8 cellular contexts compared by ENCODE assay signal in genomic region chr12:124861492-124861891, GRCh38. TPM values are rescaled to one million over a fixed set of nuclear protein-coding genes. Genes with fewer than 3 reads are reported as not detected.
DNase-seq lines count a peak whose midpoint lies in the region; ATAC-seq and TF ChIP-seq lines count a peak whose summit lies in the region.

No MANE protein-coding gene starts in this region.

- peaks cover 8% of the 10 kb centered on the region; the same call in 1 of the 2 replicates for H3K36me3 Mint-ChIP-seq in WTC11
- H3K36me3 Mint-ChIP-seq in stimulated activated naive B cell treated with anti-CD40 and anti-IgM and Interleukin-4, amounts not matched to agents 10 μg/mL and 1 μg/mL and 100 μg/mL, for 72 hours = peaks cover 11 to 15% of the 10 kb centered on the region in 2 donors
- H3K36me3 Mint-ChIP-seq in activated T-cell treated with anti-CD3 and anti-CD28 coated beads, Interleukin-2, amount 50 U/mL, for 4 hours (ENCODE audit: insufficient read depth) = no peaks in the 10 kb centered on the region

- TF ChIP-seq CTCF in WTC11 (IDR thresholded peaks at IDR 0.05) = no peak

- peak overlapping the region; percentile 7; the same call in 1 of the 2 replicates for H3K4me3 Mint-ChIP-seq in WTC11
- H3K4me3 Mint-ChIP-seq in stimulated activated naive B cell treated with anti-CD40 and anti-IgM and Interleukin-4, amounts not matched to agents 10 μg/mL and 1 μg/mL and 100 μg/mL, for 72 hours = peak overlapping the region in 1 of 2 donors; percentile 89
- no peak overlapping the region for H3K4me3 Mint-ChIP-seq in activated T-cell treated with anti-CD3 and anti-CD28 coated beads, Interleukin-2, amount 50 U/mL, for 4 hours

- intact Hi-C loops in cardiac septum (cut with DNase I) = no loop called here

- H3K4me1 Mint-ChIP-seq in WTC11 = peaks cover 26% of the 10 kb centered on the region
- peaks cover 49 to 73% of the 10 kb centered on the region in 2 donors for H3K4me1 Mint-ChIP-seq in stimulated activated naive B cell treated with anti-CD40 and anti-IgM and Interleukin-4, amounts not matched to agents 10 μg/mL and 1 μg/mL and 100 μg/mL, for 72 hours
- H3K4me1 Mint-ChIP-seq in activated T-cell treated with anti-CD3 and anti-CD28 coated beads, Interleukin-2, amount 50 U/mL, for 4 hours (ENCODE audit: low read depth) = peaks cover 18% of the 10 kb centered on the region

- H3K27ac Mint-ChIP-seq in WTC11 = no peak overlapping the region
- peak overlapping the region; percentile 75 for H3K27ac Mint-ChIP-seq in stimulated activated naive B cell treated with anti-CD40 and anti-IgM and Interleukin-4, amounts not matched to agents 10 μg/mL and 1 μg/mL and 100 μg/mL, for 72 hours

- H3K9me3 Mint-ChIP-seq in WTC11 = no peaks in the 10 kb centered on the region
- H3K9me3 Mint-ChIP-seq in stimulated activated naive B cell treated with anti-CD40 and anti-IgM and Interleukin-4, amounts not matched to agents 10 μg/mL and 1 μg/mL and 100 μg/mL, for 72 hours = no peaks in the 10 kb centered on the region
- H3K9me3 Mint-ChIP-seq in activated T-cell treated with anti-CD3 and anti-CD28 coated beads, Interleukin-2, amount 50 U/mL, for 4 hours = no peaks in the 10 kb centered on the region

- CTCF ChIA-PET in WTC11 (lab: Charles Lee) = interaction anchor here (2.0 kb wide), 1 partner anchor 45 kb away, joined by 7 read pairs; no protein-coding TSS in a partner anchor

- no peak for DNase-seq in WTC11 (ENCODE audit: low spot score)
- peak; percentile 85 for DNase-seq in cardiac septum (ENCODE audit: low spot score)
- DNase-seq in stimulated activated naive B cell treated with anti-CD40 and anti-IgM and Interleukin-4, amounts not matched to agents 10 μg/mL and 1 μg/mL and 100 μg/mL, for 72 hours = no peak
- no peak for DNase-seq in stimulated activated CD8-positive, alpha-beta memory T cell treated with anti-CD3 and anti-CD28 coated beads, Interleukin-4, amount 100 ng/mL, for 48 hours
- no peak for DNase-seq in MV-4-11 (lab: John Stamatoyannopoulos, UW)
- no peak for DNase-seq in activated T-cell treated with anti-CD3 and anti-CD28 coated beads, Interleukin-2, amount 50 U/mL, for 4 hours

- peaks cover 5% of the 10 kb centered on the region for H3K27me3 Mint-ChIP-seq in WTC11 (ENCODE audit: low read depth)
- no peaks in the 10 kb centered on the region for H3K27me3 Mint-ChIP-seq in stimulated activated naive B cell treated with anti-CD40 and anti-IgM and Interleukin-4, amounts not matched to agents 10 μg/mL and 1 μg/mL and 100 μg/mL, for 72 hours
- no peaks in the 10 kb centered on the region for H3K27me3 Mint-ChIP-seq in activated T-cell treated with anti-CD3 and anti-CD28 coated beads, Interleukin-2, amount 50 U/mL, for 4 hours (ENCODE audit: low read depth)

- peak; percentile 18 for ATAC-seq in GM21786 (IDR thresholded peaks at IDR 0.05; ENCODE audit: unreplicated experiment)
- peak; percentile 19; the same call in 1 of the 2 replicates for ATAC-seq in WTC11
- no peak for ATAC-seq in stimulated activated naive B cell treated with anti-CD40 and anti-IgM and Interleukin-4, amounts not matched to agents 10 μg/mL and 1 μg/mL and 100 μg/mL, for 72 hours (replicated peaks)
- no peak for ATAC-seq in HG03342 (IDR thresholded peaks at IDR 0.05; ENCODE audit: unreplicated experiment)
- ATAC-seq in activated T-cell treated with anti-CD3 and anti-CD28 coated beads, Interleukin-2, amount 50 U/mL, for 4 hours = no peak

- POLR2A ChIA-PET in WTC11 (lab: Charles Lee) = no interaction called here

TF ChIP-seq in WTC11, 78 proteins besides CTCF, POLR2A, EP300 and RAD21:
- TF ChIP-seq E2F1 (CRISPR knock-in tag; IDR thresholded peaks at IDR 0.05) (no peak), ELF4 (CRISPR knock-in tag; IDR thresholded peaks at IDR 0.05; ENCODE audit: low read depth) (no peak), ZNF232 (CRISPR knock-in tag; IDR thresholded peaks at IDR 0.05) (no peak), SP1 (CRISPR knock-in tag; conservative IDR thresholded peaks at IDR 0.05) (no peak), OVOL2 (CRISPR knock-in tag; IDR thresholded peaks at IDR 0.05; ENCODE audit: borderline replicate concordance) (no peak), ZBTB43 (CRISPR knock-in tag; IDR thresholded peaks at IDR 0.05) (no peak)
- TF ChIP-seq, protein P1, sequence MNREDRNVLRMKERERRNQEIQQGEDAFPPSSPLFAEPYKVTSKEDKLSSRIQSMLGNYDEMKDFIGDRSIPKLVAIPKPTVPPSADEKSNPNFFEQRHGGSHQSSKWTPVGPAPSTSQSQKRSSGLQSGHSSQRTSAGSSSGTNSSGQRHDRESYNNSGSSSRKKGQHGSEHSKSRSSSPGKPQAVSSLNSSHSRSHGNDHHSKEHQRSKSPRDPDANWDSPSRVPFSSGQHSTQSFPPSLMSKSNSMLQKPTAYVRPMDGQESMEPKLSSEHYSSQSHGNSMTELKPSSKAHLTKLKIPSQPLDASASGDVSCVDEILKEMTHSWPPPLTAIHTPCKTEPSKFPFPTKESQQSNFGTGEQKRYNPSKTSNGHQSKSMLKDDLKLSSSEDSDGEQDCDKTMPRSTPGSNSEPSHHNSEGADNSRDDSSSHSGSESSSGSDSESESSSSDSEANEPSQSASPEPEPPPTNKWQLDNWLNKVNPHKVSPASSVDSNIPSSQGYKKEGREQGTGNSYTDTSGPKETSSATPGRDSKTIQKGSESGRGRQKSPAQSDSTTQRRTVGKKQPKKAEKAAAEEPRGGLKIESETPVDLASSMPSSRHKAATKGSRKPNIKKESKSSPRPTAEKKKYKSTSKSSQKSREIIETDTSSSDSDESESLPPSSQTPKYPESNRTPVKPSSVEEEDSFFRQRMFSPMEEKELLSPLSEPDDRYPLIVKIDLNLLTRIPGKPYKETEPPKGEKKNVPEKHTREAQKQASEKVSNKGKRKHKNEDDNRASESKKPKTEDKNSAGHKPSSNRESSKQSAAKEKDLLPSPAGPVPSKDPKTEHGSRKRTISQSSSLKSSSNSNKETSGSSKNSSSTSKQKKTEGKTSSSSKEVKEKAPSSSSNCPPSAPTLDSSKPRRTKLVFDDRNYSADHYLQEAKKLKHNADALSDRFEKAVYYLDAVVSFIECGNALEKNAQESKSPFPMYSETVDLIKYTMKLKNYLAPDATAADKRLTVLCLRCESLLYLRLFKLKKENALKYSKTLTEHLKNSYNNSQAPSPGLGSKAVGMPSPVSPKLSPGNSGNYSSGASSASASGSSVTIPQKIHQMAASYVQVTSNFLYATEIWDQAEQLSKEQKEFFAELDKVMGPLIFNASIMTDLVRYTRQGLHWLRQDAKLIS (CRISPR knock-in tag; IDR thresholded peaks at IDR 0.05; ENCODE audit: borderline replicate concordance) = no peak
- TF ChIP-seq, protein P2, sequence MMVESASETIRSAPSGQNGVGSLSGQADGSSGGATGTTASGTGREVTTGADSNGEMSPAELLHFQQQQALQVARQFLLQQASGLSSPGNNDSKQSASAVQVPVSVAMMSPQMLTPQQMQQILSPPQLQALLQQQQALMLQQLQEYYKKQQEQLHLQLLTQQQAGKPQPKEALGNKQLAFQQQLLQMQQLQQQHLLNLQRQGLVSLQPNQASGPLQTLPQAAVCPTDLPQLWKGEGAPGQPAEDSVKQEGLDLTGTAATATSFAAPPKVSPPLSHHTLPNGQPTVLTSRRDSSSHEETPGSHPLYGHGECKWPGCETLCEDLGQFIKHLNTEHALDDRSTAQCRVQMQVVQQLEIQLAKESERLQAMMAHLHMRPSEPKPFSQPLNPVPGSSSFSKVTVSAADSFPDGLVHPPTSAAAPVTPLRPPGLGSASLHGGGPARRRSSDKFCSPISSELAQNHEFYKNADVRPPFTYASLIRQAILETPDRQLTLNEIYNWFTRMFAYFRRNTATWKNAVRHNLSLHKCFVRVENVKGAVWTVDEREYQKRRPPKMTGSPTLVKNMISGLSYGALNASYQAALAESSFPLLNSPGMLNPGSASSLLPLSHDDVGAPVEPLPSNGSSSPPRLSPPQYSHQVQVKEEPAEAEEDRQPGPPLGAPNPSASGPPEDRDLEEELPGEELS (CRISPR knock-in tag; IDR thresholded peaks at IDR 0.05) = no peak

RNA-seq across cellular contexts. Expression of gene SCARB1, which starts 2.2 kb away (rescaled TPM):
- total RNA-seq in WTC11 (2021) = 68.3 to 71.0 TPM (median 70.8 TPM) in 3 replicates
- 8.6 TPM for total RNA-seq in cardiac septum
- total RNA-seq in activated T-cell treated with anti-CD3 and anti-CD28 coated beads, Interleukin-2, amount 50 U/mL, for 4 hours = 10 to 100 TPM; 17.0 to 29.9 (median 23.4) TPM

RNA-seq across cellular contexts. Expression of gene UBC, which starts 53.0 kb away (rescaled TPM):
- total RNA-seq in WTC11 (2021) (530 to 561 TPM (median 544 TPM) in 3 replicates), cardiac septum (1,009 TPM)
- 100 to 1,000 TPM; 856 to 923 (median 865) TPM for total RNA-seq in activated T-cell treated with anti-CD3 and anti-CD28 coated beads, Interleukin-2, amount 50 U/mL, for 4 hours

Comparison
In these comparisons a context has a peak if more than half of its experiments do, and no peak if none do; other contexts are left out.
1. ATAC-seq: peak in GM21786 (single experiment) and WTC11 (single experiment); none in stimulated activated naive B cell treated with anti-CD40 and anti-IgM and Interleukin-4, amounts not matched to agents 10 μg/mL and 1 μg/mL and 100 μg/mL, for 72 hours (0 of 2), HG03342 (single experiment) and activated T-cell treated with anti-CD3 and anti-CD28 coated beads, Interleukin-2, amount 50 U/mL, for 4 hours (0 of 2).